ENCODE assay signal across 12 cellular contexts in genomic region chr12:76874491-76875190, GRCh38.
"Had no signal": no experiment of that assay in that cellular context is flagged by ENCODE, and none has a peak within 500 bp of the region (broad histone marks: within the 10 kb centered on the region; RNA-seq: fewer than 3 reads in every experiment).

No MANE protein-coding gene starts in this region.

- H3K27ac ChIP-seq: testis had no signal

- H3K27ac Mint-ChIP-seq: activated naive CD4-positive, alpha-beta T cell treated with anti-CD3 and anti-CD28 coated beads for 36 hours; dendritic cell treated with granulocyte-macrophage colony-stimulating factor and Interleukin-4, amounts not matched to agents 40 ng/mL and 50 ng/mL, for 4 days; effector memory CD8-positive, alpha-beta T cell; natural killer cell had no signal

- DNase-seq: activated CD4-positive, alpha-beta T cell treated with anti-CD3 and anti-CD28 coated beads for 48 hours; activated naive CD4-positive, alpha-beta T cell treated with anti-CD3 and anti-CD28 coated beads for 36 hours; effector memory CD8-positive, alpha-beta T cell; erythroblast; mammary epithelial cell; natural killer cell; stimulated activated CD4-positive, alpha-beta T cell treated with anti-CD3 and anti-CD28 coated beads, Interleukin-2, amount 100 ng/mL, for 48 hours; stimulated activated naive CD4-positive, alpha-beta T cell treated with Interleukin-2 at 50 U/mL for 16 hours; T-helper 9 cell; testis had no signal

- H3K9me3 Mint-ChIP-seq: activated naive CD4-positive, alpha-beta T cell treated with anti-CD3 and anti-CD28 coated beads for 36 hours; central memory CD8-positive, alpha-beta T cell; dendritic cell treated with granulocyte-macrophage colony-stimulating factor and Interleukin-4, amounts not matched to agents 40 ng/mL and 50 ng/mL, for 4 days; effector memory CD8-positive, alpha-beta T cell; natural killer cell had no signal

- H3K4me1 ChIP-seq: testis had no signal

- H3K4me3 Mint-ChIP-seq: activated naive CD4-positive, alpha-beta T cell treated with anti-CD3 and anti-CD28 coated beads for 36 hours; central memory CD8-positive, alpha-beta T cell; dendritic cell treated with granulocyte-macrophage colony-stimulating factor and Interleukin-4, amounts not matched to agents 40 ng/mL and 50 ng/mL, for 4 days; effector memory CD8-positive, alpha-beta T cell; natural killer cell had no signal

- H3K4me3 ChIP-seq: testis had no signal

- H3K9me3 ChIP-seq: testis had no signal

- H3K27me3 ChIP-seq: testis had no signal

- H3K36me3 Mint-ChIP-seq: natural killer cell had no signal
